ENCODE assay signal across 1 cellular context in the genomic region with DNA sequence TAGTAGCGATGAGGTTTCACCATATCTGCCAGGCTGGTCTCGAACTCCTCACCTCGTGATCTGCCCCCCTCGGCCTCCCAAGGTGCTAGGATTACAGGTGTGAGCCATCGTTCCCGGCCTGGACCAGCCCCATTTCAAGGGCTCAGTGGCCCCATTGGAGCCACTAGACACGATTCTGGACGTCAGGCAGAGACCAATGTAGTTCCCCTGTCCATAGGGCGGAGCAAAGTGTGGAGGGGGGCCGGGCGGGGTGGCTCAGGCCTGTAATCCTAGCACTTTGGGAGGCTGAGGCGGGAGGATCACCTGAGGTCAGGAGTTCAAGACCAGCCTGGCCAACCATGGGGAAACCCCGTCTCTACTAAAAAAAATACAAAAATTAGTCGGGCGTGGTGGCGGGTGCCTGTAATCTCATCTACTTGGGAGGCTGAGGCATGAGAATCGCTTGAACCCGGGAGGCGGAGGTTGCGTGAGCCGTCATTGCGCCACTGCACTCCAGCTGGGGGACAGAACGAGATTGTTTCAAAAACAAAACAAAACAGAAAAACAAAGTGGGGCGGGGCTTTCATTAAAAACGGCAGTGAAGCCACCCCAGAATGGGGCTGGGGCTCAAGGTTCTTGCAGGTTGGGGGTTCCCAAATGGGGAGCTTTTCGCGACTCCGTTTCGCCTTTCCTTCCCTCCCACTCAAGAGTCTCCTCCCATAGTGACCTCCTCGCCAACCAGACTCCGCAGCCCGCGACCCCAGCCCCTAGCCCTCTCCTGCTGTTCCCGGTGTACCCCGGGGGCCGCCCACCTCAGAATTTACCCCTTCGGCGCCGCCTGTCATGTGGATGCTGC.
TF ChIP-seq lines count a peak whose summit lies in the region.

No MANE protein-coding gene starts in this region.

TF ChIP-seq in K562, 482 proteins besides CTCF, POLR2A, EP300 and RAD21 (continued from another document and continues in another):
- TF ChIP-seq, protein P1, sequence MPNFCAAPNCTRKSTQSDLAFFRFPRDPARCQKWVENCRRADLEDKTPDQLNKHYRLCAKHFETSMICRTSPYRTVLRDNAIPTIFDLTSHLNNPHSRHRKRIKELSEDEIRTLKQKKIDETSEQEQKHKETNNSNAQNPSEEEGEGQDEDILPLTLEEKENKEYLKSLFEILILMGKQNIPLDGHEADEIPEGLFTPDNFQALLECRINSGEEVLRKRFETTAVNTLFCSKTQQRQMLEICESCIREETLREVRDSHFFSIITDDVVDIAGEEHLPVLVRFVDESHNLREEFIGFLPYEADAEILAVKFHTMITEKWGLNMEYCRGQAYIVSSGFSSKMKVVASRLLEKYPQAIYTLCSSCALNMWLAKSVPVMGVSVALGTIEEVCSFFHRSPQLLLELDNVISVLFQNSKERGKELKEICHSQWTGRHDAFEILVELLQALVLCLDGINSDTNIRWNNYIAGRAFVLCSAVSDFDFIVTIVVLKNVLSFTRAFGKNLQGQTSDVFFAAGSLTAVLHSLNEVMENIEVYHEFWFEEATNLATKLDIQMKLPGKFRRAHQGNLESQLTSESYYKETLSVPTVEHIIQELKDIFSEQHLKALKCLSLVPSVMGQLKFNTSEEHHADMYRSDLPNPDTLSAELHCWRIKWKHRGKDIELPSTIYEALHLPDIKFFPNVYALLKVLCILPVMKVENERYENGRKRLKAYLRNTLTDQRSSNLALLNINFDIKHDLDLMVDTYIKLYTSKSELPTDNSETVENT (CRISPR knock-in tag; IDR thresholded peaks at IDR 0.05): no peak
- TF ChIP-seq SOX6 (IDR thresholded peaks at IDR 0.05) (no peak), ZNF184 (CRISPR knock-in tag; IDR thresholded peaks at IDR 0.05) (no peak), SMARCB1 (IDR thresholded peaks at IDR 0.05; ENCODE audit: insufficient read length, low read depth) (no peak), MLLT1 (IDR thresholded peaks at IDR 0.05) (no peak), MAZ (CRISPR knock-in tag; conservative IDR thresholded peaks at IDR 0.05 in 1 of 2, IDR thresholded peaks at IDR 0.05 in 1 of 2) (no peak), SAFB2 (IDR thresholded peaks at IDR 0.05; ENCODE audit: borderline replicate concordance, low read depth, low read length, severe bottlenecking) (no peak), GABPB1 (CRISPR knock-in tag; IDR thresholded peaks at IDR 0.05) (no peak), TRIM25 (IDR thresholded peaks at IDR 0.05; ENCODE audit: borderline replicate concordance) (no peak), SMARCA5 (IDR thresholded peaks at IDR 0.05) (peak; percentile 88), NFE2L1 (tag; IDR thresholded peaks at IDR 0.05; ENCODE audit: borderline replicate concordance, low read depth) (no peak), HCFC1 (IDR thresholded peaks at IDR 0.05; ENCODE audit: low read depth, low read length) (no peak), CHD4 (IDR thresholded peaks at IDR 0.05; ENCODE audit: insufficient read depth, insufficient replicate concordance, low read depth, low read length, poor library complexity, severe bottlenecking) (no peak), CBX5 (IDR thresholded peaks at IDR 0.05; ENCODE audit: borderline replicate concordance, low read depth) (no peak), HBP1 (CRISPR knock-in tag; IDR thresholded peaks at IDR 0.05) (no peak), FUS (optimal IDR thresholded peaks at IDR 0.05; ENCODE audit: low read depth, low read length) (no peak), SNIP1 (IDR thresholded peaks at IDR 0.05; ENCODE audit: low read depth) (no peak), MAFG (tag; conservative IDR thresholded peaks at IDR 0.05) (no peak), SIN3B (IDR thresholded peaks at IDR 0.05; ENCODE audit: low read depth) (no peak), CREB1 (IDR thresholded peaks at IDR 0.05) (no peak), CREB1 (CRISPR knock-in tag; IDR thresholded peaks at IDR 0.05) (no peak), SREBF2 (CRISPR knock-in tag; IDR thresholded peaks at IDR 0.05) (no peak), ZNF778 (CRISPR knock-in tag; IDR thresholded peaks at IDR 0.05) (no peak), KDM2B (CRISPR knock-in tag; IDR thresholded peaks at IDR 0.05) (peak; percentile 84; the same call in 1 of the 2 replicates), NFIC (IDR thresholded peaks at IDR 0.05) (0 out of 2 replicates have a peak, but pooled peaks have one; percentile 5), ZNF551 (CRISPR knock-in tag; IDR thresholded peaks at IDR 0.05) (no peak), ZNF124 (CRISPR knock-in tag; IDR thresholded peaks at IDR 0.05) (no peak), E2F3 (CRISPR knock-in tag; IDR thresholded peaks at IDR 0.05) (no peak), SRSF3 (IDR thresholded peaks at IDR 0.05; ENCODE audit: insufficient read depth, low read length) (no peak), E4F1 (CRISPR knock-in tag; IDR thresholded peaks at IDR 0.05; ENCODE audit: borderline replicate concordance) (no peak), RB1 (IDR thresholded peaks at IDR 0.05; ENCODE audit: low read depth) (no peak), GTF3C2 (IDR thresholded peaks at IDR 0.05; ENCODE audit: borderline replicate concordance, extremely low read depth, insufficient read length) (no peak), MED1 (CRISPR knock-in tag; IDR thresholded peaks at IDR 0.05; ENCODE audit: borderline replicate concordance) (no peak)
- TF ChIP-seq, protein P2, sequence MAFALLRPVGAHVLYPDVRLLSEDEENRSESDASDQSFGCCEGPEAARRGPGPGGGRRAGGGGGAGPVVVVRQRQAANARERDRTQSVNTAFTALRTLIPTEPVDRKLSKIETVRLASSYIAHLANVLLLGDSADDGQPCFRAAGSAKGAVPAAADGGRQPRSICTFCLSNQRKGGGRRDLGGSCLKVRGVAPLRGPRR (CRISPR knock-in tag; IDR thresholded peaks at IDR 0.05): no peak
- TF ChIP-seq, protein P3, sequence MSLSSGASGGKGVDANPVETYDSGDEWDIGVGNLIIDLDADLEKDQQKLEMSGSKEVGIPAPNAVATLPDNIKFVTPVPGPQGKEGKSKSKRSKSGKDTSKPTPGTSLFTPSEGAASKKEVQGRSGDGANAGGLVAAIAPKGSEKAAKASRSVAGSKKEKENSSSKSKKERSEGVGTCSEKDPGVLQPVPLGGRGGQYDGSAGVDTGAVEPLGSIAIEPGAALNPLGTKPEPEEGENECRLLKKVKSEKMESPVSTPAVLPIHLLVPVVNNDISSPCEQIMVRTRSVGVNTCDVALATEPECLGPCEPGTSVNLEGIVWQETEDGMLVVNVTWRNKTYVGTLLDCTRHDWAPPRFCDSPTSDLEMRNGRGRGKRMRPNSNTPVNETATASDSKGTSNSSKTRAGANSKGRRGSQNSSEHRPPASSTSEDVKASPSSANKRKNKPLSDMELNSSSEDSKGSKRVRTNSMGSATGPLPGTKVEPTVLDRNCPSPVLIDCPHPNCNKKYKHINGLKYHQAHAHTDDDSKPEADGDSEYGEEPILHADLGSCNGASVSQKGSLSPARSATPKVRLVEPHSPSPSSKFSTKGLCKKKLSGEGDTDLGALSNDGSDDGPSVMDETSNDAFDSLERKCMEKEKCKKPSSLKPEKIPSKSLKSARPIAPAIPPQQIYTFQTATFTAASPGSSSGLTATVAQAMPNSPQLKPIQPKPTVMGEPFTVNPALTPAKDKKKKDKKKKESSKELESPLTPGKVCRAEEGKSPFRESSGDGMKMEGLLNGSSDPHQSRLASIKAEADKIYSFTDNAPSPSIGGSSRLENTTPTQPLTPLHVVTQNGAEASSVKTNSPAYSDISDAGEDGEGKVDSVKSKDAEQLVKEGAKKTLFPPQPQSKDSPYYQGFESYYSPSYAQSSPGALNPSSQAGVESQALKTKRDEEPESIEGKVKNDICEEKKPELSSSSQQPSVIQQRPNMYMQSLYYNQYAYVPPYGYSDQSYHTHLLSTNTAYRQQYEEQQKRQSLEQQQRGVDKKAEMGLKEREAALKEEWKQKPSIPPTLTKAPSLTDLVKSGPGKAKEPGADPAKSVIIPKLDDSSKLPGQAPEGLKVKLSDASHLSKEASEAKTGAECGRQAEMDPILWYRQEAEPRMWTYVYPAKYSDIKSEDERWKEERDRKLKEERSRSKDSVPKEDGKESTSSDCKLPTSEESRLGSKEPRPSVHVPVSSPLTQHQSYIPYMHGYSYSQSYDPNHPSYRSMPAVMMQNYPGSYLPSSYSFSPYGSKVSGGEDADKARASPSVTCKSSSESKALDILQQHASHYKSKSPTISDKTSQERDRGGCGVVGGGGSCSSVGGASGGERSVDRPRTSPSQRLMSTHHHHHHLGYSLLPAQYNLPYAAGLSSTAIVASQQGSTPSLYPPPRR (CRISPR knock-in tag; IDR thresholded peaks at IDR 0.05; ENCODE audit: borderline replicate concordance): no peak
- TF ChIP-seq, protein P4, sequence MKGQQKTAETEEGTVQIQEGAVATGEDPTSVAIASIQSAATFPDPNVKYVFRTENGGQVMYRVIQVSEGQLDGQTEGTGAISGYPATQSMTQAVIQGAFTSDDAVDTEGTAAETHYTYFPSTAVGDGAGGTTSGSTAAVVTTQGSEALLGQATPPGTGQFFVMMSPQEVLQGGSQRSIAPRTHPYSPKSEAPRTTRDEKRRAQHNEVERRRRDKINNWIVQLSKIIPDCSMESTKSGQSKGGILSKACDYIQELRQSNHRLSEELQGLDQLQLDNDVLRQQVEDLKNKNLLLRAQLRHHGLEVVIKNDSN (CRISPR knock-in tag; IDR thresholded peaks at IDR 0.05): no peak
- TF ChIP-seq, protein P5, sequence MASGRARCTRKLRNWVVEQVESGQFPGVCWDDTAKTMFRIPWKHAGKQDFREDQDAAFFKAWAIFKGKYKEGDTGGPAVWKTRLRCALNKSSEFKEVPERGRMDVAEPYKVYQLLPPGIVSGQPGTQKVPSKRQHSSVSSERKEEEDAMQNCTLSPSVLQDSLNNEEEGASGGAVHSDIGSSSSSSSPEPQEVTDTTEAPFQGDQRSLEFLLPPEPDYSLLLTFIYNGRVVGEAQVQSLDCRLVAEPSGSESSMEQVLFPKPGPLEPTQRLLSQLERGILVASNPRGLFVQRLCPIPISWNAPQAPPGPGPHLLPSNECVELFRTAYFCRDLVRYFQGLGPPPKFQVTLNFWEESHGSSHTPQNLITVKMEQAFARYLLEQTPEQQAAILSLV (tag; IDR thresholded peaks at IDR 0.05): no peak
